8 cellular contexts compared by ENCODE assay signal in the genomic region with DNA sequence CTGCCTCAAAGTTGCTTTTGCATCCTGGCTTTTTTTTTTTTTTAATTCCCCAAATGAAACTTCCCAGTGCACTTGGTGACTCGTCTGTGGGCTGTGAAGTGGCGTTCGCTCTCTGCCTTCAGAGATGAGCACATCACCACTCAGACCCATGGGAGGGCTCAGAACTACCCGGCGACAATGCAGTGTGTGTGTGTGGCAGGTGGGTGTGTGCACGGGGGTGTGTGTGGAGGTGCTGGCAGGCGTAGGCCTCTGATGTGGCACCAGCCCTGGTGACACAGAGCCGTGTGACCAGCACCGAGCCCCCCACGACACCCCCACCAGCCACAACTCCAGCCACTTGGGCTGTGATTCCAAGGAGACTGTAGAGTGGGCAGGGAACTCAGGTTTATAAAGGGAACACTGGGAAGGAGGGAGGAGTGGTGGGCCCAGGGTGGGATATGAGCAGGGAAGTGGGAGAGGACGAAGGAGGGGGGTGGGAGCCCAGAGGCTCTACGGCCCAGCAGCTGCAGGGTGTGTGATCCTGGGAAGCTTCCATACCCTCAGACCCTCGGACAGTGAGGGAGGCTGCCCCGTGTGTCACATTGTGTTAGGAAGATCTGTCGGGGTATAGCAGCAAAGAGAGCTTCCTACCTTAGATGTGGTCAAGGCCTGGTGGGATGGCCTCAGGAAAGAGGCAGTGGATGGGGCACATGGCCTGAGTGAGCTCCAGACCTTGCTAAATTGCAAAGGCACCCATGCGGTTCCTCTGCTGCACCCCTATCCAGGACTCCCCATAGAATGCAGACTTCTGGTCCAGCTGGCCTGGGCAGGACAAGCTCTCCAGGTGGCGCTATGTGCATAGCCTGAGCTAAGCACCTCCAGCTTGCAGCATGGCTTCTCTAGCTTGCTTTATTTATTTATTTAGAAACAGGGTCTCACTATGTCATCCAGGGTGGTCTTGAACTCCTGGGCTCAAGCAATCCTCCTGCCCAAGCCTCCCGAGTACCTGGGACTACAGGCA. TPM values are rescaled to one million over a fixed set of nuclear protein-coding genes. Genes with fewer than 3 reads are reported as not detected.
DNase-seq lines count a peak whose midpoint lies in the region; ATAC-seq and TF ChIP-seq lines count a peak whose summit lies in the region.

No MANE protein-coding gene starts in this region.

- DNase-seq in activated CD4-positive, alpha-beta T cell treated with anti-CD3 and anti-CD28 coated beads for 48 hours, result peak; percentile 35
- DNase-seq in activated CD4-positive, alpha-beta T cell treated with anti-CD3 and anti-CD28 coated beads, Interleukin-2, amount 50 U/mL, for 1 hour, result no peak
- DNase-seq in endothelial cell (ENCODE audit: low spot score) (peak; percentile 63), GOT3 (lab: John Stamatoyannopoulos, UW) (no peak)

- H3K27ac ChIP-seq in OCI-LY1 (ENCODE audit: low read depth, low read length, poor library complexity, severe bottlenecking) (no peak overlapping the region), neural cell (ENCODE audit: low read length) (no peak overlapping the region)

- peak; percentile 63 for TF ChIP-seq RAD21 in neural cell (conservative IDR thresholded peaks at IDR 0.05)

- no peak overlapping the region for H3K9ac ChIP-seq in OCI-LY1 (ENCODE audit: low read length)
- H3K9ac ChIP-seq in neural cell (ENCODE audit: low read length), result no peak overlapping the region

- no peaks in the 10 kb centered on the region for H3K9me3 Mint-ChIP-seq in endothelial cell (ENCODE audit: unreplicated experiment)

- no peak for TF ChIP-seq EP300 in neural cell (conservative IDR thresholded peaks at IDR 0.05; ENCODE audit: poor library complexity, severe bottlenecking)

- no peaks in the 10 kb centered on the region for H3K27me3 ChIP-seq in OCI-LY1 (ENCODE audit: insufficient read depth, low read length)
- H3K27me3 ChIP-seq in neural cell (ENCODE audit: insufficient read depth, low read depth, low read length), result no peaks in the 10 kb centered on the region

- H3K79me2 ChIP-seq in OCI-LY1 (ENCODE audit: insufficient read depth, low read length), result no peaks in the 10 kb centered on the region
- H3K79me2 ChIP-seq in neural cell (replicated peaks; ENCODE audit: insufficient read depth, low read length), result no peaks in the 10 kb centered on the region

- H3F3A ChIP-seq in OCI-LY1 (ENCODE audit: insufficient read depth, low read length), result no peaks in the 10 kb centered on the region
- no peaks in the 10 kb centered on the region for H3F3A ChIP-seq in neural cell (ENCODE audit: insufficient read depth, low read length, poor library complexity, severe bottlenecking)

- H3K4me2 ChIP-seq in OCI-LY1 (ENCODE audit: low read length) (no peak overlapping the region), neural cell (ENCODE audit: low read length) (no peak overlapping the region)

- peaks cover 20% of the 10 kb centered on the region for H3K4me1 Mint-ChIP-seq in endothelial cell (ENCODE audit: unreplicated experiment)

- no peaks in the 10 kb centered on the region for H3K4me1 ChIP-seq in OCI-LY1 (ENCODE audit: insufficient read depth, low read length, severe bottlenecking)

- H3K4me3 Mint-ChIP-seq in endothelial cell (ENCODE audit: unreplicated experiment), result no peak overlapping the region

- ATAC-seq in HG02678 (IDR thresholded peaks at IDR 0.05; ENCODE audit: unreplicated experiment) (no peak), HG03097 (IDR thresholded peaks at IDR 0.05; ENCODE audit: low FRiP score, unreplicated experiment) (no peak)

- no peak overlapping the region for H3K27ac Mint-ChIP-seq in endothelial cell (ENCODE audit: unreplicated experiment)

- H3K36me3 Mint-ChIP-seq in endothelial cell (ENCODE audit: low read depth, unreplicated experiment), result no peaks in the 10 kb centered on the region

- H3K27me3 Mint-ChIP-seq in endothelial cell (ENCODE audit: unreplicated experiment), result peaks cover 6% of the 10 kb centered on the region

- TF ChIP-seq CTCF in OCI-LY1 (IDR thresholded peaks at IDR 0.05; ENCODE audit: low read length) (peak; percentile 12; the same call in 1 of the 2 replicates), endothelial cell (IDR thresholded peaks at IDR 0.05; ENCODE audit: unreplicated experiment) (no peak), neural cell (IDR thresholded peaks at IDR 0.05; ENCODE audit: poor library complexity, severe bottlenecking) (peak; percentile 54)

- H4K20me1 ChIP-seq in OCI-LY1 (ENCODE audit: insufficient read depth, low read length), result no peaks in the 10 kb centered on the region
- no peaks in the 10 kb centered on the region for H4K20me1 ChIP-seq in neural cell (ENCODE audit: insufficient read depth)

- no peak overlapping the region for H2AFZ ChIP-seq in OCI-LY1 (ENCODE audit: low read length)
- no peak overlapping the region for H2AFZ ChIP-seq in neural cell (ENCODE audit: low read depth, low read length)

- H3K9me2 ChIP-seq in OCI-LY1 (ENCODE audit: low read depth, low read length) (no peaks in the 10 kb centered on the region), neural cell (ENCODE audit: insufficient read depth, low read length) (no peaks in the 10 kb centered on the region)

- H3K36me3 ChIP-seq in OCI-LY1 (ENCODE audit: insufficient read depth, low read length) (no peaks in the 10 kb centered on the region), neural cell (ENCODE audit: insufficient read depth, low read length) (no peaks in the 10 kb centered on the region)

- H3K4me3 ChIP-seq in OCI-LY1 (ENCODE audit: low read depth, low read length, poor library complexity, severe bottlenecking) (no peak overlapping the region), neural cell (ENCODE audit: low read length) (no peak overlapping the region)

- H3K9me3 ChIP-seq in OCI-LY1 (ENCODE audit: low read length) (no peaks in the 10 kb centered on the region), neural cell (ENCODE audit: low read length) (no peaks in the 10 kb centered on the region)

TF ChIP-seq in neural cell, 6 proteins besides CTCF, POLR2A, EP300 and RAD21:
- TF ChIP-seq SMC3 (conservative IDR thresholded peaks at IDR 0.05; ENCODE audit: poor library complexity), result peak; percentile 61
- no peak for TF ChIP-seq MXI1 (conservative IDR thresholded peaks at IDR 0.05; ENCODE audit: poor library complexity, severe bottlenecking)

RNA-seq across cellular contexts. Expression of gene WFS1, which starts 5.8 kb away (rescaled TPM):
- total RNA-seq in endothelial cell (ENCODE audit: unreplicated experiment), result 53.2 TPM
- 4.5 and 8.4 TPM in 2 replicates for polyA plus RNA-seq in neural cell
- polyA minus RNA-seq in neural cell, result 6.3 and 6.8 TPM in 2 replicates

Comparison
In these comparisons a context has a peak if more than half of its experiments do, and no peak if none do; other contexts are left out.
1. DNase-seq: peak in activated CD4-positive, alpha-beta T cell treated with anti-CD3 and anti-CD28 coated beads for 48 hours (single experiment) and endothelial cell (single experiment); none in activated CD4-positive, alpha-beta T cell treated with anti-CD3 and anti-CD28 coated beads, Interleukin-2, amount 50 U/mL, for 1 hour (single experiment) and GOT3 (single experiment).